ENCODE assay signal across 1 cellular context in the genomic region with DNA sequence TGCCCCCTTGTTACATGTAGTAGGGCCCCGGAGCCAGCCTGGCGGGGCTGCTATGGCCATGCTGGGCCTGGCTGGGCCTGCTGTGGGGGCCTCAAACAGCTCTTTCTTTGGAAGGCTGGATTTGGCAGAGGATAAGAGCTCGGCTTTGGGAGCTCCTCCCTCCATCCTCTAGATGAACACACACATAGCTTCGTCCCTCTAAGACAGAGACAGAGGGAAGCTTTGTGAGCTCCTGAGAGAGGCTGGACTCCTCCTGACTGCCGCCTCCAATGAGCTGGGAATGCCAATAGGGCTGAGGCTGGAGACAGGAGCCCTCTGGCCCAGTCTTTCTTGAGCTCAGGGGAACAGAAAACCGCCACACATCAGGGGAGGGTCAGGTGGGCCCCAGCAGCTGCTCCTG.
TF ChIP-seq lines count a peak whose summit lies in the region.

No MANE protein-coding gene starts in this region.

TF ChIP-seq in SK-N-SH treated with all-trans-retinoic acid at 6 μM for 48 hours, 23 proteins besides CTCF, POLR2A, EP300 and RAD21 (continued from another document):
- TF ChIP-seq, protein P1, sequence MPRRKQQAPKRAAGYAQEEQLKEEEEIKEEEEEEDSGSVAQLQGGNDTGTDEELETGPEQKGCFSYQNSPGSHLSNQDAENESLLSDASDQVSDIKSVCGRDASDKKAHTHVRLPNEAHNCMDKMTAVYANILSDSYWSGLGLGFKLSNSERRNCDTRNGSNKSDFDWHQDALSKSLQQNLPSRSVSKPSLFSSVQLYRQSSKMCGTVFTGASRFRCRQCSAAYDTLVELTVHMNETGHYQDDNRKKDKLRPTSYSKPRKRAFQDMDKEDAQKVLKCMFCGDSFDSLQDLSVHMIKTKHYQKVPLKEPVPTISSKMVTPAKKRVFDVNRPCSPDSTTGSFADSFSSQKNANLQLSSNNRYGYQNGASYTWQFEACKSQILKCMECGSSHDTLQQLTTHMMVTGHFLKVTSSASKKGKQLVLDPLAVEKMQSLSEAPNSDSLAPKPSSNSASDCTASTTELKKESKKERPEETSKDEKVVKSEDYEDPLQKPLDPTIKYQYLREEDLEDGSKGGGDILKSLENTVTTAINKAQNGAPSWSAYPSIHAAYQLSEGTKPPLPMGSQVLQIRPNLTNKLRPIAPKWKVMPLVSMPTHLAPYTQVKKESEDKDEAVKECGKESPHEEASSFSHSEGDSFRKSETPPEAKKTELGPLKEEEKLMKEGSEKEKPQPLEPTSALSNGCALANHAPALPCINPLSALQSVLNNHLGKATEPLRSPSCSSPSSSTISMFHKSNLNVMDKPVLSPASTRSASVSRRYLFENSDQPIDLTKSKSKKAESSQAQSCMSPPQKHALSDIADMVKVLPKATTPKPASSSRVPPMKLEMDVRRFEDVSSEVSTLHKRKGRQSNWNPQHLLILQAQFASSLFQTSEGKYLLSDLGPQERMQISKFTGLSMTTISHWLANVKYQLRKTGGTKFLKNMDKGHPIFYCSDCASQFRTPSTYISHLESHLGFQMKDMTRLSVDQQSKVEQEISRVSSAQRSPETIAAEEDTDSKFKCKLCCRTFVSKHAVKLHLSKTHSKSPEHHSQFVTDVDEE (CRISPR knock-in tag; IDR thresholded peaks at IDR 0.05), result no peak
- TF ChIP-seq ZNF70 (CRISPR knock-in tag; IDR thresholded peaks at IDR 0.05) (no peak), ZC3H10 (CRISPR knock-in tag; IDR thresholded peaks at IDR 0.05) (no peak)
TF ChIP-seq in SK-N-SH treated with all-trans-retinoic acid at 6 μM for 48 hours: peak in this region for 0.
